ENCODE assay signal across 30 cellular contexts in genomic region chr4:147034372-147034771, GRCh38.
A peak's percentile ranks its signal among the peaks of the same experiment; 100 is the strongest.
DNase-seq lines count a peak whose midpoint lies in the region; TF ChIP-seq lines count a peak whose summit lies in the region.
"Had no signal": no experiment of that assay in that cellular context is flagged by ENCODE, and none has a peak within 500 bp of the region (broad histone marks: within the 10 kb centered on the region; RNA-seq: fewer than 3 reads in every experiment).

No MANE protein-coding gene starts in this region.

- no peaks in the 10 kb centered on the region for H3K36me3 ChIP-seq in brain microvascular endothelial cell (replicated peaks)
- no peaks in the 10 kb centered on the region for H3K36me3 ChIP-seq in WERI-Rb-1

- in situ Hi-C loops in brain microvascular endothelial cell (cut with HindIII; ENCODE audit: low pct_ligation_motif_present, low sequenced_read_pairs) = no loop called here

- H3K27me3 ChIP-seq in brain microvascular endothelial cell (replicated peaks) = no peaks in the 10 kb centered on the region
- no peaks in the 10 kb centered on the region for H3K27me3 ChIP-seq in WERI-Rb-1 (ENCODE audit: insufficient read depth, low read depth, severe bottlenecking)

- DNase-seq in DMS53 (lab: John Stamatoyannopoulos, UW) = peak; percentile 6
- no peak for DNase-seq in DMS53 treated with DMSO at 0.1 percent for 48 hours (lab: John Stamatoyannopoulos, UW; ENCODE audit: unreplicated experiment)
- peak; percentile 3 for DNase-seq in brain microvascular endothelial cell
- peak; percentile 16 to 59 for DNase-seq in foreskin fibroblast
- DNase-seq in stromal cell of bone marrow (ENCODE audit: low read depth) = peak; percentile 31
- no peak for DNase-seq in WERI-Rb-1
- no peak for DNase-seq in islet precursor cell
- no peak for DNase-seq in medulla oblongata (ENCODE audit: extremely low spot score)
- DNase-seq: activated CD4-positive, CD25-positive, alpha-beta regulatory T cell; activated gamma-delta T cell treated with Interleukin-2 at 50 U/mL for 16 hours; activated naive CD8-positive, alpha-beta T cell treated with anti-CD3 and anti-CD28 coated beads, Interleukin-2, amount 50 U/mL, for 24 hours; activated T-cell treated with anti-CD3 and anti-CD28 coated beads, Interleukin-2, amount 50 U/mL, for 4 hours; Calu3; DND-41; effector CD8-positive, alpha-beta T cell; H9; hippocampal formation; left colon; MM.1S; NCI-H1105 treated with DMSO at 0.1 percent for 48 hours; NCI-H1930; NCI-H524; stimulated activated CD4-positive, alpha-beta T cell treated with anti-CD3 and anti-CD28 coated beads, Interleukin-1b, Interleukin-23, amount 100 ng/mL, for 48 hours; stimulated activated naive CD4-positive, alpha-beta T cell treated with Interleukin-2 at 50 U/mL for 16 hours; T-helper 1 cell had no signal

- H3K4me3 ChIP-seq in brain microvascular endothelial cell (ENCODE audit: low read depth, low read length) (no peak overlapping the region), foreskin fibroblast (ENCODE audit: low read depth in 1 of 2, low read length in 2 of 2) (no peak overlapping the region), WERI-Rb-1 (ENCODE audit: low read depth, low read length) (no peak overlapping the region)
- H3K4me3 ChIP-seq: SK-N-MC had no signal

- no peak for TF ChIP-seq CTCF in brain microvascular endothelial cell (IDR thresholded peaks at IDR 0.05; ENCODE audit: low read depth, low read length, missing control alignments)
- TF ChIP-seq CTCF in foreskin fibroblast (IDR thresholded peaks at IDR 0.05; ENCODE audit: low read depth, low read length) = no peak
- no peak for TF ChIP-seq CTCF in WERI-Rb-1 (IDR thresholded peaks at IDR 0.05; ENCODE audit: low read depth, low read length)

- H3K9me3 ChIP-seq in WERI-Rb-1 (ENCODE audit: severe bottlenecking) = no peaks in the 10 kb centered on the region

- H3K27ac ChIP-seq in brain microvascular endothelial cell = no peak overlapping the region
- no peak overlapping the region for H3K27ac ChIP-seq in WERI-Rb-1
- H3K27ac ChIP-seq: 22Rv1, HL-60, KMS-11, parathyroid adenoma, SK-N-MC had no signal

Comparison
In these comparisons a context has a peak if more than half of its experiments do, and no peak if none do; other contexts are left out.
1. DNase-seq: peak in DMS53 (single experiment), brain microvascular endothelial cell (single experiment), foreskin fibroblast (2 of 2) and stromal cell of bone marrow (single experiment); none in DMS53 treated with DMSO at 0.1 percent for 48 hours (single experiment), WERI-Rb-1 (single experiment), islet precursor cell (single experiment) and medulla oblongata (single experiment).